Comparison of ENCODE assay signal across 8 cellular contexts in genomic region chr15:40081691-40082194, GRCh38. TPM values are rescaled to one million over a fixed set of nuclear protein-coding genes. Genes with fewer than 3 reads are reported as not detected.
A peak's percentile ranks its signal among the peaks of the same experiment; 100 is the strongest.
DNase-seq lines count a peak whose midpoint lies in the region; ATAC-seq and TF ChIP-seq lines count a peak whose summit lies in the region.

No MANE protein-coding gene starts in this region.

- no peak for TF ChIP-seq CTCF in neutrophil (IDR thresholded peaks at IDR 0.05)
- no peak for TF ChIP-seq CTCF in RWPE1 (conservative IDR thresholded peaks at IDR 0.05; ENCODE audit: low read depth)

- DNase-seq in activated T-helper 2 cell treated with anti-CD3 and anti-CD28 coated beads, Interferon-gamma antibody, Interleukin-2, Interleukin-4, amounts not matched to agents 10 μg/mL and 5 μg/mL and 100 μg/mL, durations not matched to agents 14 hours and 24 hours and 36 hours (ENCODE audit: low spot score), result no peak
- DNase-seq in Right ventricle myocardium superior (peak; percentile 84), RWPE1 (ENCODE audit: low spot score) (no peak)

- H3K27ac ChIP-seq in BLaER1 treated with 17β-estradiol and CSF1 and Interleukin-3, amounts not matched to agents 10 nM and 100 nM, result peak overlapping the region; percentile 53 to 97 (median 72)
- H3K27ac ChIP-seq in HUES6 (ENCODE audit: low read depth, low read length), result no peak overlapping the region
- no peak overlapping the region for H3K27ac ChIP-seq in neutrophil
- no peak overlapping the region for H3K27ac ChIP-seq in RWPE1

- H3K27me3 ChIP-seq in BLaER1 treated with 17β-estradiol and CSF1 and Interleukin-3, amounts not matched to agents 10 nM and 100 nM, result no peaks in the 10 kb centered on the region
- peaks cover 23% of the 10 kb centered on the region for H3K27me3 ChIP-seq in HUES6 (ENCODE audit: control insufficient read depth, insufficient read depth, low read length)
- H3K27me3 ChIP-seq in neutrophil, result no peaks in the 10 kb centered on the region

- H3K36me3 ChIP-seq in BLaER1 treated with 17β-estradiol and CSF1 and Interleukin-3, amounts not matched to agents 10 nM and 100 nM, result no peaks in the 10 kb centered on the region
- H3K36me3 ChIP-seq in HUES6 (ENCODE audit: control insufficient read depth, insufficient read depth, low read length) (no peaks in the 10 kb centered on the region), neutrophil (no peaks in the 10 kb centered on the region)

- no peak overlapping the region for H3K27ac Mint-ChIP-seq in activated T-helper 2 cell treated with anti-CD3 and anti-CD28 coated beads, Interferon-gamma antibody, Interleukin-2, Interleukin-4, amounts not matched to agents 10 μg/mL and 5 μg/mL and 100 μg/mL, durations not matched to agents 14 hours and 24 hours and 36 hours

- H3K4me1 ChIP-seq in BLaER1 treated with 17β-estradiol and CSF1 and Interleukin-3, amounts not matched to agents 10 nM and 100 nM, result peaks cover 41 to 68% (median 55%) of the 10 kb centered on the region in 10 experiments
- H3K4me1 ChIP-seq in HUES6 (ENCODE audit: control insufficient read depth, insufficient read depth, low read length) (peaks cover 36% of the 10 kb centered on the region), neutrophil (ENCODE audit: control insufficient read depth in 1 of 2, insufficient read depth in 1 of 2, low read depth in 1 of 2, low read length in 1 of 2) (peaks cover 13 to 14% of the 10 kb centered on the region in 2 experiments)

- H3K9ac ChIP-seq in BLaER1 treated with 17β-estradiol and CSF1 and Interleukin-3, amounts not matched to agents 10 nM and 100 nM, result peak overlapping the region; percentile 44 to 91 (median 68)
- H3K9ac ChIP-seq in HUES6 (ENCODE audit: low read length), result peak overlapping the region; percentile 12

- intact Hi-C loops in activated T-helper 2 cell treated with anti-CD3 and anti-CD28 coated beads, Interferon-gamma antibody, Interleukin-2, Interleukin-4, amounts not matched to agents 10 μg/mL and 5 μg/mL and 100 μg/mL, durations not matched to agents 14 hours and 24 hours and 36 hours (cut with micrococcal nuclease), result no loop called here
- intact Hi-C loops in Right ventricle myocardium superior (cut with DNase I), result no loop called here

- H3K4me3 ChIP-seq in BLaER1 treated with 17β-estradiol and CSF1 and Interleukin-3, amounts not matched to agents 10 nM and 100 nM, result peak overlapping the region; percentile 6 to 56 (median 32); a peak in 16 of 20 replicates
- H3K4me3 ChIP-seq in HUES6 (ENCODE audit: low read depth, low read length) (peak overlapping the region; percentile 23; the same call in 1 of the 2 replicates), neutrophil (ENCODE audit: low read depth in 1 of 2, low read length in 1 of 2) (peak overlapping the region; percentile 48 to 55)

- H3K9me3 ChIP-seq in BLaER1 treated with 17β-estradiol and CSF1 and Interleukin-3, amounts not matched to agents 10 nM and 100 nM (replicated peaks in 1 of 11), result no peaks in the 10 kb centered on the region; a peak in 1 of 22 replicates
- H3K9me3 ChIP-seq in HUES6 (ENCODE audit: control insufficient read depth, insufficient read depth, low read depth, low read length) (no peaks in the 10 kb centered on the region), neutrophil (no peaks in the 10 kb centered on the region)

- POLR2A ChIA-PET in RWPE1 (lab: Yijun Ruan, JAX; ENCODE audit: low non-redundant PET), result no interaction called here

- H4K20me1 ChIP-seq in BLaER1 treated with 17β-estradiol and CSF1 and Interleukin-3, amounts not matched to agents 10 nM and 100 nM, result no peaks in the 10 kb centered on the region

- H3K4me3 Mint-ChIP-seq in activated T-helper 2 cell treated with anti-CD3 and anti-CD28 coated beads, Interferon-gamma antibody, Interleukin-2, Interleukin-4, amounts not matched to agents 10 μg/mL and 5 μg/mL and 100 μg/mL, durations not matched to agents 14 hours and 24 hours and 36 hours (ENCODE audit: low read depth), result peak overlapping the region; percentile 1

- CTCF ChIA-PET in RWPE1 (lab: Yijun Ruan, JAX), result interaction anchor here (0.6 to 1.0 kb wide), 3 partner anchors 19 to 167 kb away, joined by 3 to 7 read pairs (median 4); no protein-coding TSS in a partner anchor

- no peaks in the 10 kb centered on the region for H3K36me3 Mint-ChIP-seq in activated T-helper 2 cell treated with anti-CD3 and anti-CD28 coated beads, Interferon-gamma antibody, Interleukin-2, Interleukin-4, amounts not matched to agents 10 μg/mL and 5 μg/mL and 100 μg/mL, durations not matched to agents 14 hours and 24 hours and 36 hours (ENCODE audit: low read depth)

- H3K4me1 Mint-ChIP-seq in activated T-helper 2 cell treated with anti-CD3 and anti-CD28 coated beads, Interferon-gamma antibody, Interleukin-2, Interleukin-4, amounts not matched to agents 10 μg/mL and 5 μg/mL and 100 μg/mL, durations not matched to agents 14 hours and 24 hours and 36 hours (ENCODE audit: low read depth), result peaks cover 39% of the 10 kb centered on the region

- peak; percentile 94 for ATAC-seq in Right ventricle myocardium superior (ENCODE audit: poor library complexity)
- ATAC-seq in GM21576 (IDR thresholded peaks at IDR 0.05; ENCODE audit: unreplicated experiment), result no peak
- ATAC-seq in HG03439 (IDR thresholded peaks at IDR 0.05; ENCODE audit: unreplicated experiment), result no peak

- H3K9me3 Mint-ChIP-seq in activated T-helper 2 cell treated with anti-CD3 and anti-CD28 coated beads, Interferon-gamma antibody, Interleukin-2, Interleukin-4, amounts not matched to agents 10 μg/mL and 5 μg/mL and 100 μg/mL, durations not matched to agents 14 hours and 24 hours and 36 hours, result no peaks in the 10 kb centered on the region

- peak overlapping the region; percentile 78 to 98 (median 88) for H3K4me2 ChIP-seq in BLaER1 treated with 17β-estradiol and CSF1 and Interleukin-3, amounts not matched to agents 10 nM and 100 nM

- peaks cover 12% of the 10 kb centered on the region for H3K27me3 Mint-ChIP-seq in activated T-helper 2 cell treated with anti-CD3 and anti-CD28 coated beads, Interferon-gamma antibody, Interleukin-2, Interleukin-4, amounts not matched to agents 10 μg/mL and 5 μg/mL and 100 μg/mL, durations not matched to agents 14 hours and 24 hours and 36 hours (ENCODE audit: low read depth)

RNA-seq across cellular contexts. Expression of gene BMF, which starts 26.9 kb away (rescaled TPM):
- total RNA-seq in activated T-helper 2 cell treated with anti-CD3 and anti-CD28 coated beads, Interferon-gamma antibody, Interleukin-2, Interleukin-4, amounts not matched to agents 10 μg/mL and 5 μg/mL and 100 μg/mL, durations not matched to agents 14 hours and 24 hours and 36 hours, result 16.1 and 17.9 TPM in 2 replicates
- total RNA-seq in Right ventricle myocardium superior, result 3.4 TPM

RNA-seq across cellular contexts. Expression of gene SRP14, which starts 42.8 kb away (rescaled TPM):
- 160 and 167 TPM in 2 replicates for total RNA-seq in activated T-helper 2 cell treated with anti-CD3 and anti-CD28 coated beads, Interferon-gamma antibody, Interleukin-2, Interleukin-4, amounts not matched to agents 10 μg/mL and 5 μg/mL and 100 μg/mL, durations not matched to agents 14 hours and 24 hours and 36 hours
- 196 TPM for total RNA-seq in Right ventricle myocardium superior

Comparison
In these comparisons a context has a peak if more than half of its experiments do, and no peak if none do; other contexts are left out.
1. H3K27ac ChIP-seq: peak in BLaER1 treated with 17β-estradiol and CSF1 and Interleukin-3, amounts not matched to agents 10 nM and 100 nM (11 of 11); none in HUES6 (single experiment), neutrophil (single experiment) and RWPE1 (single experiment).
2. Peak in every context shown above with its lines, with median percentiles within 50 percentile points of each other: H3K4me3 ChIP-seq.